In genomic region chr19:36058481-36059179, GRCh38 we compare ENCODE assay signal across 26 cellular contexts. TPM values are rescaled to one million over a fixed set of nuclear protein-coding genes. Genes with fewer than 3 reads are reported as not detected.
DNase-seq lines count a peak whose midpoint lies in the region; ATAC-seq and TF ChIP-seq lines count a peak whose summit lies in the region.
"Had no signal": no experiment of that assay in that cellular context is flagged by ENCODE, and none has a peak within 500 bp of the region (broad histone marks: within the 10 kb centered on the region; RNA-seq: fewer than 3 reads in every experiment).

No MANE protein-coding gene starts in this region.

- POLR2A ChIA-PET in activated CD8-positive, alpha-beta T cell treated with anti-CD3 and anti-CD28 coated beads, Interleukin-2, amount 10 ng/mL, durations not matched to agents 7 days and 5 days (lab: Charles Lee), result interaction anchor here (0.6 kb wide), 1 partner anchor 333 kb away, joined by 3 read pairs; no protein-coding TSS in a partner anchor
- POLR2A ChIA-PET in activated CD8-positive, alpha-beta T cell treated with anti-CD3 and anti-CD28 coated beads for 36 hours (lab: Charles Lee), result interaction anchor here (0.5 kb wide), 1 partner anchor 77 kb away, joined by 3 read pairs; no protein-coding TSS in a partner anchor

- intact Hi-C loops in activated CD8-positive, alpha-beta T cell treated with anti-CD3 and anti-CD28 coated beads for 36 hours (cut with micrococcal nuclease), result no loop called here
- intact Hi-C loops in right lobe of liver (cut with DNase I) (no loop called here), dorsolateral prefrontal cortex (cut with DNase I) (loop anchor here in 1 of 2 donors (1.0 kb wide), 1 partner anchor 112 kb away; no protein-coding TSS in a partner anchor)

- peaks cover 30% of the 10 kb centered on the region for H3K4me1 Mint-ChIP-seq in activated CD8-positive, alpha-beta T cell treated with anti-CD3 and anti-CD28 coated beads, Interleukin-2, amount 10 ng/mL, durations not matched to agents 7 days and 5 days (ENCODE audit: low read depth)
- H3K4me1 Mint-ChIP-seq in activated CD8-positive, alpha-beta T cell treated with anti-CD3 and anti-CD28 coated beads for 36 hours (ENCODE audit: low read depth), result peaks cover 8% of the 10 kb centered on the region

- H2AFZ ChIP-seq in smooth muscle cell (ENCODE audit: low read depth), result no peak overlapping the region

- 57% methylated on average over 9 of the region's 12 CpGs for WGBS in right lobe of liver (ENCODE audit: insufficient coverage, low coverage, low lambda C conversion rate, missing lambda C conversion rate)
- 87 to 96% methylated on average over 9 to 12 of the region's 12 CpGs for WGBS in upper lobe of left lung, 2 donors
- WGBS in smooth muscle cell (ENCODE audit: low lambda C conversion rate), result 89% methylated on average over 12 of the region's 12 CpGs

- H4K20me1 ChIP-seq in smooth muscle cell (ENCODE audit: low read depth), result no peaks in the 10 kb centered on the region

- H3K36me3 Mint-ChIP-seq in activated CD8-positive, alpha-beta T cell treated with anti-CD3 and anti-CD28 coated beads, Interleukin-2, amount 10 ng/mL, durations not matched to agents 7 days and 5 days (ENCODE audit: low read depth), result peaks cover 51% of the 10 kb centered on the region
- peaks cover 28% of the 10 kb centered on the region for H3K36me3 Mint-ChIP-seq in activated CD8-positive, alpha-beta T cell treated with anti-CD3 and anti-CD28 coated beads for 36 hours (ENCODE audit: low read depth)
- H3K36me3 Mint-ChIP-seq: naive B cell had no signal

- H3K9me3 Mint-ChIP-seq in activated CD8-positive, alpha-beta T cell treated with anti-CD3 and anti-CD28 coated beads, Interleukin-2, amount 10 ng/mL, durations not matched to agents 7 days and 5 days (ENCODE audit: insufficient read depth), result no peaks in the 10 kb centered on the region
- no peaks in the 10 kb centered on the region for H3K9me3 Mint-ChIP-seq in activated CD8-positive, alpha-beta T cell treated with anti-CD3 and anti-CD28 coated beads for 36 hours
- H3K9me3 Mint-ChIP-seq: H9, naive B cell had no signal

- H3K4me3 Mint-ChIP-seq in activated CD8-positive, alpha-beta T cell treated with anti-CD3 and anti-CD28 coated beads, Interleukin-2, amount 10 ng/mL, durations not matched to agents 7 days and 5 days, result no peak overlapping the region
- H3K4me3 Mint-ChIP-seq in activated CD8-positive, alpha-beta T cell treated with anti-CD3 and anti-CD28 coated beads for 36 hours, result no peak overlapping the region
- H3K4me3 Mint-ChIP-seq: H9 had no signal

- H3K4me1 ChIP-seq in right lobe of liver (peaks cover 0 to 18% (median 3%) of the 10 kb centered on the region in 4 donors), upper lobe of left lung (peaks cover 7 to 13% (median 8%) of the 10 kb centered on the region in 4 donors), smooth muscle cell (ENCODE audit: low read depth) (peaks cover 8% of the 10 kb centered on the region)
- H3K4me1 ChIP-seq: foreskin keratinocyte had no signal

- H3K9ac ChIP-seq in smooth muscle cell (ENCODE audit: low read depth), result no peak overlapping the region

- H3K79me2 ChIP-seq in smooth muscle cell (ENCODE audit: low read depth), result peaks cover 16% of the 10 kb centered on the region

- ATAC-seq in activated CD8-positive, alpha-beta T cell treated with anti-CD3 and anti-CD28 coated beads, Interleukin-2, amount 10 ng/mL, durations not matched to agents 7 days and 5 days, result no peak
- no peak for ATAC-seq in activated CD8-positive, alpha-beta T cell treated with anti-CD3 and anti-CD28 coated beads for 36 hours
- ATAC-seq in right lobe of liver (peak in 1 of 4 donors; percentile 4), HG02970 (IDR thresholded peaks at IDR 0.05; ENCODE audit: low FRiP score, unreplicated experiment) (no peak), upper lobe of left lung (ENCODE audit: low FRiP score in 2 of 2) (no peak)
- ATAC-seq: activated CD4-positive, CD25-positive, alpha-beta regulatory T cell treated with anti-CD3 and anti-CD28 coated beads, Interleukin-2, amount 50 U/mL, for 24 hours; foreskin keratinocyte; left cardiac atrium; Panc1; right cardiac atrium had no signal

- peak overlapping the region; percentile 91 for H3K27ac ChIP-seq in VCaP
- peak overlapping the region in 2 of 3 donors; percentile 10 to 29 for H3K27ac ChIP-seq in right lobe of liver
- no peak overlapping the region for H3K27ac ChIP-seq in upper lobe of left lung
- H3K27ac ChIP-seq in smooth muscle cell (ENCODE audit: low read depth), result no peak overlapping the region
- no peak overlapping the region for H3K27ac ChIP-seq in dorsolateral prefrontal cortex
- H3K27ac ChIP-seq: breast epithelium, foreskin keratinocyte, ovary had no signal

- TF ChIP-seq POLR2A in right lobe of liver (IDR thresholded peaks at IDR 0.05) (no peak), upper lobe of left lung (IDR thresholded peaks at IDR 0.05) (no peak)

- no peak for TF ChIP-seq CTCF in activated CD8-positive, alpha-beta T cell treated with anti-CD3 and anti-CD28 coated beads for 36 hours (IDR thresholded peaks at IDR 0.05)
- TF ChIP-seq CTCF in VCaP (conservative IDR thresholded peaks at IDR 0.05), result no peak
- TF ChIP-seq CTCF in right lobe of liver (IDR thresholded peaks at IDR 0.05), result no peak
- no peak for TF ChIP-seq CTCF in upper lobe of left lung (IDR thresholded peaks at IDR 0.05)
- TF ChIP-seq CTCF in smooth muscle cell (IDR thresholded peaks at IDR 0.05; ENCODE audit: borderline replicate concordance, insufficient read depth, poor library complexity, severe bottlenecking), result no peak
- TF ChIP-seq CTCF in dorsolateral prefrontal cortex (IDR thresholded peaks at IDR 0.05 in 54 of 56, conservative IDR thresholded peaks at IDR 0.05 in 2 of 56; ENCODE audit: low read depth in 1 of 56, partially characterized antibody in 56 of 56), result no peak

- H3K27me3 ChIP-seq in right lobe of liver (no peaks in the 10 kb centered on the region), upper lobe of left lung (no peaks in the 10 kb centered on the region), smooth muscle cell (ENCODE audit: low read depth) (no peaks in the 10 kb centered on the region), dorsolateral prefrontal cortex (no peaks in the 10 kb centered on the region)
- H3K27me3 ChIP-seq: breast epithelium, foreskin keratinocyte, ovary had no signal

- no peak for DNase-seq in activated CD8-positive, alpha-beta T cell treated with anti-CD3 and anti-CD28 coated beads, Interleukin-2, amount 10 ng/mL, durations not matched to agents 7 days and 5 days
- DNase-seq in activated CD8-positive, alpha-beta T cell treated with anti-CD3 and anti-CD28 coated beads for 36 hours, result no peak
- peak; percentile 35 to 66 (median 65) for DNase-seq in right lobe of liver
- DNase-seq in upper lobe of left lung, result no peak
- DNase-seq in smooth muscle cell (lab: John Stamatoyannopoulos, UW; ENCODE audit: unreplicated experiment), result no peak
- DNase-seq in dorsolateral prefrontal cortex, result no peak
- DNase-seq: ACHN; amniotic stem cell; effector CD8-positive, alpha-beta T cell; foreskin keratinocyte; H9; left cardiac atrium; naive B cell; NCI-H1048; NCI-H187; NK-92 treated with Interleukin-12 subunit alpha and Interleukin-12 subunit beta, amount 100 ng/mL, for 24 hours; ovary; right cardiac atrium; SHP77 treated with DMSO at 0.1 percent for 48 hours; stimulated activated CD4-positive, alpha-beta T cell treated with anti-CD3 and anti-CD28 coated beads, Interleukin-15, amount 100 ng/mL, for 24 hours; stimulated activated CD8-positive, alpha-beta memory T cell treated with anti-CD3 and anti-CD28 coated beads, Interleukin-4, amount 100 ng/mL, for 48 hours had no signal

- peaks cover 3% of the 10 kb centered on the region for H3F3A ChIP-seq in smooth muscle cell (ENCODE audit: low read depth)

- H3K36me3 ChIP-seq in right lobe of liver (no peaks in the 10 kb centered on the region), upper lobe of left lung (no peaks in the 10 kb centered on the region), smooth muscle cell (ENCODE audit: low read depth) (no peaks in the 10 kb centered on the region)
- H3K36me3 ChIP-seq: breast epithelium, ovary had no signal

- no peak for TF ChIP-seq EP300 in upper lobe of left lung (IDR thresholded peaks at IDR 0.05)

- no peak overlapping the region for H3K4me2 ChIP-seq in smooth muscle cell

- CTCF ChIA-PET in activated CD8-positive, alpha-beta T cell treated with anti-CD3 and anti-CD28 coated beads, Interleukin-2, amount 10 ng/mL, durations not matched to agents 7 days and 5 days (lab: Charles Lee), result interaction anchor here (1.2 kb wide), 1 partner anchor 69 kb away, joined by 3 read pairs; no protein-coding TSS in a partner anchor
- CTCF ChIA-PET in activated CD8-positive, alpha-beta T cell treated with anti-CD3 and anti-CD28 coated beads for 36 hours (lab: Charles Lee), result interaction anchor here (1.0 kb wide), 1 partner anchor 69 kb away, joined by 3 read pairs; no protein-coding TSS in a partner anchor

- H3K27ac Mint-ChIP-seq in activated CD8-positive, alpha-beta T cell treated with anti-CD3 and anti-CD28 coated beads, Interleukin-2, amount 10 ng/mL, durations not matched to agents 7 days and 5 days, result peak overlapping the region; percentile 61
- no peak overlapping the region for H3K27ac Mint-ChIP-seq in activated CD8-positive, alpha-beta T cell treated with anti-CD3 and anti-CD28 coated beads for 36 hours

- H3K9me3 ChIP-seq in right lobe of liver (no peaks in the 10 kb centered on the region), upper lobe of left lung (no peaks in the 10 kb centered on the region), smooth muscle cell (replicated peaks; ENCODE audit: low read depth) (no peaks in the 10 kb centered on the region)
- H3K9me3 ChIP-seq: breast epithelium, ovary had no signal

- H3K4me3 ChIP-seq in right lobe of liver (no peak overlapping the region), upper lobe of left lung (no peak overlapping the region), smooth muscle cell (no peak overlapping the region), dorsolateral prefrontal cortex (no peak overlapping the region)
- H3K4me3 ChIP-seq: breast epithelium, ovary had no signal

- H3K27me3 Mint-ChIP-seq in activated CD8-positive, alpha-beta T cell treated with anti-CD3 and anti-CD28 coated beads, Interleukin-2, amount 10 ng/mL, durations not matched to agents 7 days and 5 days (ENCODE audit: low read depth), result no peaks in the 10 kb centered on the region
- no peaks in the 10 kb centered on the region for H3K27me3 Mint-ChIP-seq in activated CD8-positive, alpha-beta T cell treated with anti-CD3 and anti-CD28 coated beads for 36 hours
- H3K27me3 Mint-ChIP-seq: naive B cell had no signal

RNA-seq across cellular contexts. Expression of gene WDR62, which starts 3.9 kb away (rescaled TPM):
- total RNA-seq in activated CD8-positive, alpha-beta T cell treated with anti-CD3 and anti-CD28 coated beads, Interleukin-2, amount 10 ng/mL, durations not matched to agents 7 days and 5 days, result 10 to 100 TPM; 43.6 to 44.5 TPM
- total RNA-seq in activated CD8-positive, alpha-beta T cell treated with anti-CD3 and anti-CD28 coated beads for 36 hours, result 10 to 100 TPM; 19.8 to 22.6 TPM
- total RNA-seq in right lobe of liver, result 1 to 10 TPM in 2 of 6 experiments, under 1 TPM in 4; 0.20 to 1.6 (median 0.58) TPM
- total RNA-seq in upper lobe of left lung, result 1 to 10 TPM in 5 of 6 donors, under 1 TPM in 1; 1.00 to 7.6 (median 2.4) TPM
- 1.0 and 1.5 TPM in 2 replicates for total RNA-seq in smooth muscle cell
- polyA plus RNA-seq in smooth muscle cell, result 2.1 and 4.6 TPM in 2 replicates
- total RNA-seq in dorsolateral prefrontal cortex, result 1 to 10 TPM in 94 of 120 experiments, under 1 TPM in 26; 0.64 to 2.8 (median 1.3) TPM

RNA-seq across cellular contexts. Expression of gene THAP8, which starts 4.5 kb away (rescaled TPM):
- total RNA-seq in activated CD8-positive, alpha-beta T cell treated with anti-CD3 and anti-CD28 coated beads, Interleukin-2, amount 10 ng/mL, durations not matched to agents 7 days and 5 days, result 1 to 10 TPM; 5.7 to 5.8 TPM
- 1 to 10 TPM; 3.4 to 3.7 TPM for total RNA-seq in activated CD8-positive, alpha-beta T cell treated with anti-CD3 and anti-CD28 coated beads for 36 hours
- total RNA-seq in right lobe of liver, result 1 to 10 TPM; 2.5 to 9.0 (median 4.2) TPM
- 10 to 100 TPM in 1 of 6 donors, 1 to 10 TPM in 5; 2.4 to 10.5 (median 7.8) TPM for total RNA-seq in upper lobe of left lung
- total RNA-seq in smooth muscle cell, result 9.3 and 13.1 TPM in 2 replicates
- 13.1 and 22.9 TPM in 2 replicates for polyA plus RNA-seq in smooth muscle cell
- total RNA-seq in dorsolateral prefrontal cortex, result 10 to 100 TPM in 13 of 120 experiments, 1 to 10 TPM in 107; 4.2 to 11.7 (median 7.3) TPM

RNA-seq across cellular contexts. Expression of gene CLIP3, which starts 26.0 kb away (rescaled TPM):
- 1 to 10 TPM in 1 of 2 experiments, under 1 TPM in 1; 0.74 to 1.7 TPM for total RNA-seq in activated CD8-positive, alpha-beta T cell treated with anti-CD3 and anti-CD28 coated beads, Interleukin-2, amount 10 ng/mL, durations not matched to agents 7 days and 5 days
- total RNA-seq in activated CD8-positive, alpha-beta T cell treated with anti-CD3 and anti-CD28 coated beads for 36 hours, result 1 to 10 TPM in 1 of 2 experiments, under 1 TPM in 1; 0.74 to 1.2 TPM
- total RNA-seq in right lobe of liver (1 to 10 TPM in 2 of 6 experiments, under 1 TPM in 4; 0.55 to 1.6 (median 0.94) TPM), upper lobe of left lung (10 to 100 TPM in 1 of 6 donors, 1 to 10 TPM in 5; 3.0 to 13.0 (median 6.4) TPM), smooth muscle cell (3.7 and 10.7 TPM in 2 replicates), dorsolateral prefrontal cortex (100 to 1,000 TPM; 172 to 399 (median 274) TPM)
- 35.2 and 36.7 TPM in 2 replicates for polyA plus RNA-seq in smooth muscle cell

RNA-seq across cellular contexts. Expression of gene ALKBH6, which starts 44.6 kb away (rescaled TPM):
- total RNA-seq in activated CD8-positive, alpha-beta T cell treated with anti-CD3 and anti-CD28 coated beads, Interleukin-2, amount 10 ng/mL, durations not matched to agents 7 days and 5 days, result 10 to 100 TPM; 43.3 to 47.2 TPM
- 10 to 100 TPM; 36.5 to 37.5 TPM for total RNA-seq in activated CD8-positive, alpha-beta T cell treated with anti-CD3 and anti-CD28 coated beads for 36 hours
- total RNA-seq in right lobe of liver, result 10 to 100 TPM in 5 of 6 experiments, 1 to 10 TPM in 1; 9.7 to 31.2 (median 11.5) TPM
- 10 to 100 TPM; 22.3 to 95.3 (median 32.6) TPM for total RNA-seq in upper lobe of left lung
- total RNA-seq in smooth muscle cell, result 26.2 and 35.4 TPM in 2 replicates
- 36.1 and 37.4 TPM in 2 replicates for polyA plus RNA-seq in smooth muscle cell
- 10 to 100 TPM; 22.0 to 52.4 (median 34.6) TPM for total RNA-seq in dorsolateral prefrontal cortex

RNA-seq across cellular contexts. Expression of gene SYNE4, which starts 50.0 kb away (rescaled TPM):
- 1 to 10 TPM; 1.8 to 2.6 TPM for total RNA-seq in activated CD8-positive, alpha-beta T cell treated with anti-CD3 and anti-CD28 coated beads, Interleukin-2, amount 10 ng/mL, durations not matched to agents 7 days and 5 days
- 1 to 10 TPM; 2.4 to 3.3 TPM for total RNA-seq in activated CD8-positive, alpha-beta T cell treated with anti-CD3 and anti-CD28 coated beads for 36 hours
- total RNA-seq in right lobe of liver (1 to 10 TPM; 3.9 to 7.5 (median 7.0) TPM), upper lobe of left lung (10 to 100 TPM in 5 of 6 donors, 1 to 10 TPM in 1; 9.5 to 21.0 (median 10.9) TPM), smooth muscle cell (1.1 and 1.9 TPM in 2 replicates), dorsolateral prefrontal cortex (1 to 10 TPM in 56 of 120 experiments, under 1 TPM in 57, not detected in 7; 0.20 to 3.3 (median 0.99) TPM)
- 2.6 and 8.8 TPM in 2 replicates for polyA plus RNA-seq in smooth muscle cell

Comparison
In these comparisons a context has a peak if more than half of its experiments do, and no peak if none do; other contexts are left out.
1. DNase-seq: peak in right lobe of liver (3 of 3); none in activated CD8-positive, alpha-beta T cell treated with anti-CD3 and anti-CD28 coated beads, Interleukin-2, amount 10 ng/mL, durations not matched to agents 7 days and 5 days (single experiment), activated CD8-positive, alpha-beta T cell treated with anti-CD3 and anti-CD28 coated beads for 36 hours (single experiment), upper lobe of left lung (0 of 2), smooth muscle cell (single experiment) and dorsolateral prefrontal cortex (0 of 10).
2. H3K27ac ChIP-seq: peak in VCaP (single experiment) and right lobe of liver (2 of 3); none in upper lobe of left lung (0 of 4), smooth muscle cell (single experiment) and dorsolateral prefrontal cortex (0 of 59).
3. RNA of gene CLIP3, which starts 26.0 kb away (total RNA-seq): 172 to 399 TPM in dorsolateral prefrontal cortex; 3.7 to 10.7 TPM in smooth muscle cell, 3.0 to 13.0 TPM in upper lobe of left lung, 0.74 to 1.7 TPM in activated CD8-positive, alpha-beta T cell treated with anti-CD3 and anti-CD28 coated beads, Interleukin-2, amount 10 ng/mL, durations not matched to agents 7 days and 5 days, 0.74 to 1.2 TPM in activated CD8-positive, alpha-beta T cell treated with anti-CD3 and anti-CD28 coated beads for 36 hours and 0.55 to 1.6 TPM in right lobe of liver; every median in the first group is over 10 times any median in the second.